In genomic region chr17:35087731-35088646, GRCh38 we compare ENCODE assay signal across 8 cellular contexts. TPM values are rescaled to one million over a fixed set of nuclear protein-coding genes. Genes with fewer than 3 reads are reported as not detected.
DNase-seq lines count a peak whose midpoint lies in the region; ATAC-seq and TF ChIP-seq lines count a peak whose summit lies in the region.

No MANE protein-coding gene starts in this region.

- H3K9ac ChIP-seq in endocrine pancreas (ENCODE audit: control insufficient read depth, insufficient read depth, low read length) (peak overlapping the region; percentile 95), stomach smooth muscle (ENCODE audit: low read length in 2 of 2) (peak overlapping the region; percentile 95 to 97)

- peak overlapping the region; percentile 71 for H3K4me3 ChIP-seq in LNCaP clone FGC (ENCODE audit: low read depth, low read length)
- peak overlapping the region; percentile 88 for H3K4me3 ChIP-seq in endocrine pancreas (ENCODE audit: control insufficient read depth, insufficient read depth, low read length)
- peak overlapping the region; percentile 92 for H3K4me3 ChIP-seq in lower lobe of right lung
- H3K4me3 ChIP-seq in stomach smooth muscle (ENCODE audit: low read length in 2 of 2), result peak overlapping the region; percentile 91 to 93

- H3K9me3 ChIP-seq in endocrine pancreas (ENCODE audit: control insufficient read depth, low read length), result no peaks in the 10 kb centered on the region
- no peaks in the 10 kb centered on the region for H3K9me3 ChIP-seq in lower lobe of right lung
- no peaks in the 10 kb centered on the region for H3K9me3 ChIP-seq in stomach smooth muscle (ENCODE audit: control insufficient read depth in 2 of 2, low read length in 2 of 2)

- H3K27me3 ChIP-seq in endocrine pancreas (ENCODE audit: control insufficient read depth, insufficient read depth, low read length) (no peaks in the 10 kb centered on the region), lower lobe of right lung (ENCODE audit: low read depth) (no peaks in the 10 kb centered on the region), stomach smooth muscle (ENCODE audit: control insufficient read depth in 1 of 2, insufficient read depth in 2 of 2, low read length in 2 of 2) (no peaks in the 10 kb centered on the region)

- H3K27ac ChIP-seq in lower lobe of right lung (peak overlapping the region; percentile 93), stomach smooth muscle (ENCODE audit: low read length) (peak overlapping the region; percentile 76)

- no peak for TF ChIP-seq CTCF in LNCaP clone FGC (IDR thresholded peaks at IDR 0.05; ENCODE audit: control insufficient read depth, extremely low read depth, insufficient read depth)
- TF ChIP-seq CTCF in lower lobe of right lung (IDR thresholded peaks at IDR 0.05), result no peak

- intact Hi-C loops in lower lobe of right lung (cut with DNase I), result no loop called here

- H3K4me1 ChIP-seq in endocrine pancreas (ENCODE audit: control insufficient read depth, insufficient read depth, low read length) (peaks cover 1% of the 10 kb centered on the region), lower lobe of right lung (peaks cover 24% of the 10 kb centered on the region), stomach smooth muscle (ENCODE audit: control insufficient read depth, insufficient read depth, low read length) (peaks cover 23% of the 10 kb centered on the region)

- H3K36me3 ChIP-seq in endocrine pancreas (ENCODE audit: control insufficient read depth, insufficient read depth, low read length) (no peaks in the 10 kb centered on the region), lower lobe of right lung (no peaks in the 10 kb centered on the region), stomach smooth muscle (ENCODE audit: control insufficient read depth in 2 of 2, insufficient read depth in 2 of 2, low read length in 2 of 2) (no peaks in the 10 kb centered on the region)

- DNase-seq in AML-193 (lab: John Stamatoyannopoulos, UW) (peak; percentile 65 to 74), LNCaP clone FGC (ENCODE audit: low read depth) (peak; percentile 58), lower lobe of right lung (peak; percentile 75)
- DNase-seq in activated CD4-positive, alpha-beta T cell treated with anti-CD3 and anti-CD28 coated beads for 48 hours, result peak; percentile 34

- ATAC-seq in GM18873 (IDR thresholded peaks at IDR 0.05; ENCODE audit: low FRiP score, unreplicated experiment) (peak; percentile 6), lower lobe of right lung (peak; percentile 67 to 70), GM19397 (IDR thresholded peaks at IDR 0.05; ENCODE audit: unreplicated experiment) (no peak)

RNA-seq across cellular contexts. Expression of gene RFFL, which starts 24.5 kb away (rescaled TPM):
- total RNA-seq in lower lobe of right lung, result 27.6 TPM

RNA-seq across cellular contexts. Expression of gene RAD51D, which starts 31.7 kb away (rescaled TPM):
- total RNA-seq in lower lobe of right lung, result 13.2 TPM

RNA-seq across cellular contexts. Expression of gene FNDC8, which starts 33.4 kb away (rescaled TPM):
- not detected for total RNA-seq in lower lobe of right lung

RNA-seq across cellular contexts. Expression of gene NLE1, which starts 54.1 kb away (rescaled TPM):
- total RNA-seq in lower lobe of right lung, result 9.0 TPM

RNA-seq across cellular contexts. Expression of gene UNC45B, which starts 59.6 kb away (rescaled TPM):
- total RNA-seq in lower lobe of right lung, result 0.77 TPM
